19 cellular contexts compared by ENCODE assay signal in the genomic region with DNA sequence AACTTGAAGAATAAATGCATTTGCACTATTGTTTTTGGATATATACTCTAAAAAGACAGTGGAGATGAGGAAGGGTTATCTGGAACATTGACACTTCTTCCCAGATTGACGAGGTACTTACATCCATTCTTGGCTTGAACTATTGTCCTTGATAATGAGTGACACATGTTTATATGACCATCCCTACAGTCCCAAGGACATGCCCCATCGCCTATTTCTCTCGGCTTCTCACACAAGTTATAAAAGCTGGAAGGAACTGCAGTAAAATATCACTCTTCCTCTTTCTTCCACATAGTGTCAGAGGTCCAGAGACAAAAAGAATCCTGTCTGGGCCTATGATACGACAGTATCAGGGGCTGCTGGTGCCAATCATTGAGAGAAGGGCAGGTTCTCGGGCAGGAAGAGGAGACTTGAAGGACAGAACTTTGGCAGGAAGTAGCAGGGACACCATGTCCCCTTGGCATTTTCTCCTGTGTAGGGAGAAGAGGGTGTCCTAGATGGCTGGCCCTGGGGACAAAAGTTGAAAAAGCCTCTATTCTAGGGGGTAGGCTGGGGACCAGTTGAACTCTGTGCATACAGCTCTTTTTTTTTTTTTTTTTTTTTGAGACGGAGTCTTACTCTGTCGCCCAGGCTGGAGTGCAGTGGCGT. TPM values are rescaled to one million over a fixed set of nuclear protein-coding genes. Genes with fewer than 3 reads are reported as not detected.
DNase-seq lines count a peak whose midpoint lies in the region; ATAC-seq, FAIRE-seq and TF ChIP-seq lines count a peak whose summit lies in the region.
"Had no signal": no experiment of that assay in that cellular context is flagged by ENCODE, and none has a peak within 500 bp of the region (broad histone marks: within the 10 kb centered on the region; RNA-seq: fewer than 3 reads in every experiment).

No MANE protein-coding gene starts in this region.

- H3K9me3 ChIP-seq in IMR-90 (ENCODE audit: control insufficient read depth, insufficient read depth, low read length), result no peaks in the 10 kb centered on the region
- no peaks in the 10 kb centered on the region for H3K9me3 ChIP-seq in endothelial cell of umbilical vein (replicated peaks; ENCODE audit: control insufficient read depth, insufficient read depth, low read length)
- no peaks in the 10 kb centered on the region for H3K9me3 ChIP-seq in mucosa of rectum (ENCODE audit: control insufficient read depth in 2 of 2, low read length in 2 of 2)
- no peaks in the 10 kb centered on the region for H3K9me3 ChIP-seq in uterus
- H3K9me3 ChIP-seq: A549, HAP-1 had no signal

- no peak overlapping the region; the same call in 1 of the 2 replicates for H3K14ac ChIP-seq in IMR-90 (replicated peaks; ENCODE audit: low read depth, low read length)

- H3K9me1 ChIP-seq in IMR-90 (ENCODE audit: insufficient read depth, low read length) (peaks cover 9% of the 10 kb centered on the region; the same call in 1 of the 2 replicates), endothelial cell of umbilical vein (replicated peaks; ENCODE audit: control insufficient read depth, extremely low read depth, insufficient read depth, low read length) (no peaks in the 10 kb centered on the region)

- ATAC-seq in IMR-90 (ENCODE audit: low read depth), result no peak
- ATAC-seq: A549; CD8-positive, alpha-beta T cell had no signal

- no peaks in the 10 kb centered on the region for H3K36me3 ChIP-seq in IMR-90 (ENCODE audit: control insufficient read depth, insufficient read depth, low read length)
- H3K36me3 ChIP-seq in endothelial cell of umbilical vein (ENCODE audit: control insufficient read depth in 2 of 2, extremely low read depth in 1 of 2, insufficient read depth in 2 of 2, low read length in 2 of 2), result no peaks in the 10 kb centered on the region
- no peaks in the 10 kb centered on the region for H3K36me3 ChIP-seq in mucosa of rectum (ENCODE audit: control insufficient read depth in 2 of 2, insufficient read depth in 2 of 2, low read length in 2 of 2)
- no peaks in the 10 kb centered on the region for H3K36me3 ChIP-seq in uterus
- H3K36me3 ChIP-seq: HAP-1 had no signal

- H3K79me2 ChIP-seq in endothelial cell of umbilical vein (ENCODE audit: control insufficient read depth, insufficient read depth, low read length), result no peaks in the 10 kb centered on the region

- peak overlapping the region; percentile 82 for H2AK5ac ChIP-seq in IMR-90 (ENCODE audit: low read depth, low read length)

- H3K4me1 ChIP-seq in IMR-90 (ENCODE audit: control insufficient read depth, insufficient read depth, low read length) (peaks cover 2% of the 10 kb centered on the region; the same call in 1 of the 2 replicates), endothelial cell of umbilical vein (ENCODE audit: control insufficient read depth, extremely low read depth, insufficient read depth, low read length) (peaks cover 23% of the 10 kb centered on the region), mucosa of rectum (ENCODE audit: control insufficient read depth in 2 of 2, insufficient read depth in 2 of 2, low read length in 2 of 2) (peaks cover 8 to 23% of the 10 kb centered on the region in 2 donors), uterus (peaks cover 0 to 4% of the 10 kb centered on the region in 2 donors)

- H3K9ac ChIP-seq in IMR-90 (ENCODE audit: low read depth, low read length), result no peak overlapping the region
- no peak overlapping the region for H3K9ac ChIP-seq in endothelial cell of umbilical vein (replicated peaks; ENCODE audit: extremely low read depth, insufficient read depth, low read length)
- H3K9ac ChIP-seq in mucosa of rectum (ENCODE audit: low read depth in 1 of 2, low read length in 2 of 2), result no peak overlapping the region

- H3K27ac ChIP-seq in IMR-90 (ENCODE audit: insufficient read depth, low read length) (no peak overlapping the region), endothelial cell of umbilical vein (ENCODE audit: insufficient read depth, low read depth, low read length) (no peak overlapping the region), mucosa of rectum (ENCODE audit: low read depth in 2 of 2, low read length in 2 of 2) (peak overlapping the region; percentile 43 to 62), uterus (no peak overlapping the region)
- H3K27ac ChIP-seq: A549, HL-60 had no signal

- no peak for TF ChIP-seq POLR2A in IMR-90 (IDR thresholded peaks at IDR 0.05; ENCODE audit: low read depth, low read length)
- TF ChIP-seq POLR2A in endothelial cell of umbilical vein (IDR thresholded peaks at IDR 0.05; ENCODE audit: low read depth, low read length), result no peak
- TF ChIP-seq POLR2A in uterus (IDR thresholded peaks at IDR 0.05), result no peak

- 0 out of 4 replicates have a peak overlapping the region, but pooled peaks of 1 of the 2 experiments have one; percentile 2 for H4K8ac ChIP-seq in IMR-90 (ENCODE audit: low read depth in 2 of 2, low read length in 2 of 2)

- peaks cover 1 to 4% of the 10 kb centered on the region in 2 experiments; a peak in 3 of 4 replicates for H3K79me1 ChIP-seq in IMR-90 (ENCODE audit: low read depth in 1 of 2, low read length in 2 of 2)

- DNase-seq in GM19239 (ENCODE audit: insufficient read length, low spot score) (no peak), IMR-90 (no peak), endothelial cell of umbilical vein (ENCODE audit: low read depth, low spot score) (no peak), foreskin fibroblast (no peak), uterus (no peak)
- no peak for DNase-seq in activated naive CD4-positive, alpha-beta T cell (lab: John Stamatoyannopoulos, UW)
- DNase-seq: CD8-positive, alpha-beta T cell; COR-L47; DMS153; DMS79 treated with DMSO at 0.1 percent for 48 hours; EL; GOT3 had no signal

- POLR2A ChIA-PET in IMR-90 (lab: Charles Lee; ENCODE audit: unreplicated experiment), result no interaction called here
- POLR2A ChIA-PET in endothelial cell of umbilical vein (lab: Charles Lee), result no interaction called here

- no peak overlapping the region for H3K4me2 ChIP-seq in IMR-90 (ENCODE audit: low read depth, low read length)
- no peak overlapping the region for H3K4me2 ChIP-seq in endothelial cell of umbilical vein (ENCODE audit: insufficient read depth, low read length)
- H3K4me2 ChIP-seq: A549 had no signal

- no peaks in the 10 kb centered on the region for H4K20me1 ChIP-seq in IMR-90 (ENCODE audit: insufficient read depth, low read length)
- no peaks in the 10 kb centered on the region for H4K20me1 ChIP-seq in endothelial cell of umbilical vein (replicated peaks; ENCODE audit: control insufficient read depth, extremely low read depth, insufficient read depth, low read length)

- in situ Hi-C loops in IMR-90 (cut with MboI; ENCODE audit: low sequenced_read_pairs), result loop anchor here (5.0 to 10.0 kb wide), 2 partner anchors 245 to 283 kb away; no protein-coding TSS in a partner anchor

- WGBS in IMR-90 (ENCODE audit: extremely low coverage in 2 of 2, insufficient read length in 1 of 2), 2 experiments, result 100% methylated on average over 2 of the region's 8 CpGs; no CpG with 5 or more reads in 1 of the 2 experiments

- H4K5ac ChIP-seq in IMR-90 (ENCODE audit: low read depth, low read length), result peak overlapping the region; percentile 36; the same call in 1 of the 2 replicates

- H3K4me3 ChIP-seq in IMR-90 (ENCODE audit: insufficient read depth, low read depth, low read length) (no peak overlapping the region), endothelial cell of umbilical vein (replicated peaks in 1 of 3; ENCODE audit: insufficient read depth in 1 of 3, low read depth in 1 of 3, low read length in 3 of 3) (no peak overlapping the region), mucosa of rectum (ENCODE audit: low read length in 2 of 2) (no peak overlapping the region), foreskin fibroblast (ENCODE audit: low read depth in 1 of 2, low read length in 2 of 2) (no peak overlapping the region), uterus (no peak overlapping the region)
- H3K4me3 ChIP-seq: A549, HAP-1 had no signal

- CTCF ChIA-PET in IMR-90 (lab: Yijun Ruan, JAX), result no interaction called here
- CTCF ChIA-PET in endothelial cell of umbilical vein (lab: Charles Lee), result interaction anchor here (0.9 to 5.3 kb wide), 11 partner anchors 11 to 282 kb away, joined by 3 to 92 read pairs (median 11); no protein-coding TSS in a partner anchor

- peak; percentile 31 for FAIRE-seq in GM19239 (lab: Jason Lieb, UNC)
- peak; percentile 59 for FAIRE-seq in endothelial cell of umbilical vein (lab: Jason Lieb, UNC)
- FAIRE-seq: A549, D721Med, G401.6, GM12891 had no signal

- H2AK9ac ChIP-seq in IMR-90 (replicated peaks; ENCODE audit: low read depth, low read length, poor library complexity), result peak overlapping the region; percentile 39

- H4K91ac ChIP-seq in IMR-90 (ENCODE audit: insufficient read depth, low read depth, low read length), result no peak overlapping the region

- no peak overlapping the region for H2BK5ac ChIP-seq in IMR-90 (ENCODE audit: low read depth, low read length, poor library complexity, severe bottlenecking)

- H2AFZ ChIP-seq in IMR-90 (replicated peaks; ENCODE audit: low read length, poor library complexity) (no peak overlapping the region), endothelial cell of umbilical vein (ENCODE audit: low read depth, low read length) (peak overlapping the region; percentile 47)

- H3K18ac ChIP-seq in IMR-90 (ENCODE audit: low read depth, low read length), result no peak overlapping the region

- H2BK15ac ChIP-seq in IMR-90 (ENCODE audit: low read depth, low read length), result peak overlapping the region; percentile 50; the same call in 2 of the 3 replicates

- peak overlapping the region; percentile 42; the same call in 1 of the 2 replicates for H3K4ac ChIP-seq in IMR-90 (ENCODE audit: low read depth, low read length)

- H3K56ac ChIP-seq in IMR-90 (ENCODE audit: extremely low read depth, insufficient read depth, low read length), result no peak overlapping the region

- peak overlapping the region; percentile 74 for H2BK120ac ChIP-seq in IMR-90 (ENCODE audit: low read depth, low read length)

- TF ChIP-seq RAD21 in IMR-90 (IDR thresholded peaks at IDR 0.05; ENCODE audit: low read length), result no peak

- BruUV-seq in IMR-90 (replicated peaks; lab: Mats Ljungman, UMichigan), result no TSS peak
- no TSS peak for BruUV-seq in endothelial cell of umbilical vein (replicated peaks; lab: Mats Ljungman, UMichigan)

- H3K27me3 ChIP-seq in IMR-90 (ENCODE audit: control insufficient read depth, insufficient read depth, low read length), result no peaks in the 10 kb centered on the region
- no peaks in the 10 kb centered on the region for H3K27me3 ChIP-seq in endothelial cell of umbilical vein (ENCODE audit: control insufficient read depth in 2 of 2, insufficient read depth in 2 of 2, low read length in 2 of 2)
- no peaks in the 10 kb centered on the region for H3K27me3 ChIP-seq in mucosa of rectum (ENCODE audit: control insufficient read depth in 2 of 2, insufficient read depth in 2 of 2, low read length in 2 of 2)
- no peaks in the 10 kb centered on the region for H3K27me3 ChIP-seq in uterus

- intact Hi-C loops in IMR-90 (cut with micrococcal nuclease), result loop anchor here (5.0 kb wide), 1 partner anchor 97 kb away; no protein-coding TSS in a partner anchor
- intact Hi-C loops in endothelial cell of umbilical vein (cut with micrococcal nuclease), result loop anchor here (2.0 to 10.0 kb wide), 3 partner anchors 53 to 317 kb away; no protein-coding TSS in a partner anchor
- intact Hi-C loops in uterus (cut with DNase I; ENCODE audit: low total_unique reads), result loop anchor here (10.0 kb wide), 2 partner anchors 105 to 245 kb away; no protein-coding TSS in a partner anchor

- H3K23ac ChIP-seq in IMR-90 (ENCODE audit: low read depth, low read length), result peak overlapping the region; percentile 49; the same call in 1 of the 2 replicates

- TF ChIP-seq CTCF in IMR-90 (conservative IDR thresholded peaks at IDR 0.05; ENCODE audit: low read depth, low read length) (no peak), endothelial cell of umbilical vein (IDR thresholded peaks at IDR 0.05; ENCODE audit: extremely low read depth in 1 of 2, insufficient read depth in 1 of 2, low read depth in 1 of 2, low read length in 2 of 2) (no peak), foreskin fibroblast (IDR thresholded peaks at IDR 0.05; ENCODE audit: low read depth, low read length) (no peak), uterus (IDR thresholded peaks at IDR 0.05) (no peak)

- peak overlapping the region; percentile 60; the same call in 1 of the 2 replicates for H2BK20ac ChIP-seq in IMR-90 (ENCODE audit: low read depth, low read length)

- dilution Hi-C loops in IMR-90 (cut with HindIII; ENCODE audit: low sequenced_read_pairs, unreplicated experiment) (no loop called here), endothelial cell of umbilical vein (cut with MboI; ENCODE audit: extremely low pct_ligation_motif_present, low sequenced_read_pairs) (no loop called here)

RNA-seq across cellular contexts. Expression of a gene that starts 5.8 kb away (rescaled TPM):
- 4.7 and 5.7 TPM in 2 replicates for total RNA-seq in IMR-90 (2012; rRNA removed)
- polyA plus RNA-seq in IMR-90 (2012; rRNA removed), result 4.4 and 4.7 TPM in 2 replicates
- 2.2 and 5.2 TPM in 2 replicates for polyA plus RNA-seq in IMR-90 (2012; cell fraction: cytosol; rRNA removed)
- 3.2 and 7.3 TPM in 2 replicates for polyA plus RNA-seq in IMR-90 (2012; cell fraction: nucleus; rRNA removed; ENCODE audit: low replicate concordance)
- total RNA-seq in endothelial cell of umbilical vein, result 55.0 and 71.1 TPM in 2 replicates
- 28.7 and 40.2 TPM in 2 replicates for polyA plus RNA-seq in endothelial cell of umbilical vein
- polyA plus RNA-seq in endothelial cell of umbilical vein (2011; cell fraction: cytosol; rRNA removed), result 46.8 and 51.2 TPM in 2 replicates
- 66.8 and 77.1 TPM in 2 replicates for polyA plus RNA-seq in endothelial cell of umbilical vein (2011; cell fraction: nucleus; rRNA removed)
- 66.6 TPM in 2 replicates for polyA plus RNA-seq in endothelial cell of umbilical vein (2012)
- polyA minus RNA-seq in endothelial cell of umbilical vein, result 73.3 and 73.9 TPM in 2 replicates
- polyA minus RNA-seq in endothelial cell of umbilical vein (2011; cell fraction: cytosol; rRNA and poly(A)+ RNA removed), result 7.8 TPM
- 87.4 and 92.3 TPM in 2 replicates for polyA minus RNA-seq in endothelial cell of umbilical vein (2011; cell fraction: nucleus; rRNA and poly(A)+ RNA removed)
- total RNA-seq in uterus, result 10 to 100 TPM in 1 of 4 donors, 1 to 10 TPM in 3; 8.5 to 12.6 (median 9.2) TPM

Comparison
In these comparisons a context has a peak if more than half of its experiments do, and no peak if none do; other contexts are left out.
1. H3K27ac ChIP-seq: peak in mucosa of rectum (2 of 2); none in IMR-90 (single experiment), endothelial cell of umbilical vein (single experiment) and uterus (0 of 2).